In the genomic region with DNA sequence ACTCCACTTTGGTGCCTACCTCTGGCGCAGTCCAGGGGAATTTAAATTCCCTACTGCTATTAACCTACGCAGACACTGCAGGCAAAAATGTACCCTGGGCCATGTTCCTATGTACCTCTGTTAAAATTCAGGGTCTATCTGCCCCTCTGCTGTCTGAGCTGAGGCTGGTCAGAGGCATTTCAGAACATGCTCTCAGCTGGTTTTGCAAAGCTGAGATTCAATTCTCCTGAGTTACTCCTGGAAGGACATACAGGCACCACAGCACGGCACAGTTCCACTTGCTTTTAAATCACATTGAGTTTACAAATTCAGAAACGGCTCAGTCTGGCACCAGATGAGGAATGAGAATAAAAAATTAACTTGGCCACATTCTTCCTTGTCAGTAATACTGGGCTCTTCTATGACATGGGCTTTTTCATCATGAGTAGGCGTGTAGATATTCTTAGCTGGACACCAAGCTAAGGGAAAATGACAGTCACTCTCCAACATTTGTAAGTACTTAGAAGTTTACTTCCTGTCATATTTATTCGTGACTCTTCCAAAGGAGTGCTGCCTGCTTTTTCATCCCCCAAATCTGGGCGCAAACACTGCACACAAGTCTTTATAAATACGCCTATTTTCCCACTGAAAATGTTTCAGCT, we compare ENCODE assay signal across 10 cellular contexts. TPM values are rescaled to one million over a fixed set of nuclear protein-coding genes. Genes with fewer than 3 reads are reported as not detected.
DNase-seq lines count a peak whose midpoint lies in the region; TF ChIP-seq lines count a peak whose summit lies in the region.
"Had no signal": no experiment of that assay in that cellular context is flagged by ENCODE, and none has a peak within 500 bp of the region (broad histone marks: within the 10 kb centered on the region; RNA-seq: fewer than 3 reads in every experiment).

No MANE protein-coding gene starts in this region.

- no peaks in the 10 kb centered on the region for H3K79me1 ChIP-seq in H9 (ENCODE audit: insufficient read depth, low read depth, low read length, poor library complexity, severe bottlenecking)

- H4K5ac ChIP-seq in H9 (ENCODE audit: insufficient read length, low read depth, low read length): no peak overlapping the region

- H3T11ph ChIP-seq in H9 (ENCODE audit: low read length): no peak overlapping the region

- H3K23ac ChIP-seq in H9 (ENCODE audit: insufficient read length, low read depth, low read length): no peak overlapping the region

- H2BK15ac ChIP-seq in H9 (ENCODE audit: low read depth, low read length): no peak overlapping the region

- H2AK5ac ChIP-seq in H9 (ENCODE audit: insufficient read length, low read length): no peak overlapping the region

- intact Hi-C loops in stomach (cut with DNase I; ENCODE audit: low total_unique reads): no loop called here

- H3K27ac Mint-ChIP-seq in H9 (no peak overlapping the region), brain (peak overlapping the region; percentile 62 to 95 (median 85))

- no peak for TF ChIP-seq CTCF in H9 (conservative IDR thresholded peaks at IDR 0.05)
- no peak for TF ChIP-seq CTCF in brain (conservative IDR thresholded peaks at IDR 0.05)
- no peak for TF ChIP-seq CTCF in stomach (IDR thresholded peaks at IDR 0.05)

- H3K27me3 ChIP-seq in H9 (ENCODE audit: insufficient read depth, low read length) (peaks cover 5% of the 10 kb centered on the region), stomach (peaks cover 0 to 9% (median 0%) of the 10 kb centered on the region in 3 donors)
- H3K27me3 ChIP-seq: adrenal gland had no signal

- H3K4me3 Mint-ChIP-seq in H9 (peak overlapping the region; percentile 87 to 91; a peak in 3 of 5 replicates), brain (peak overlapping the region; percentile 87 to 98 (median 96))

- no peak overlapping the region for H3K56ac ChIP-seq in H9 (ENCODE audit: insufficient read length, low read depth, low read length)

- no peak overlapping the region for H3K18ac ChIP-seq in H9 (ENCODE audit: insufficient read length, low read depth, low read length)

- no peak overlapping the region for H4K8ac ChIP-seq in H9 (replicated peaks; ENCODE audit: insufficient read length, low read depth, low read length)

- no peak for TF ChIP-seq EP300 in stomach (IDR thresholded peaks at IDR 0.05)

- H3K4me2 ChIP-seq in H9 (ENCODE audit: insufficient read depth, insufficient read length, low read length): no peak overlapping the region

- H3K79me2 ChIP-seq in H9 (ENCODE audit: insufficient read depth, low read length): no peaks in the 10 kb centered on the region; the same call in 1 of the 2 replicates

- no peak overlapping the region for H2BK20ac ChIP-seq in H9 (ENCODE audit: low read depth, low read length, poor library complexity, severe bottlenecking)

- H3K9me3 Mint-ChIP-seq in H9 (no peaks in the 10 kb centered on the region), brain (no peaks in the 10 kb centered on the region)

- no peak for DNase-seq in H9
- peak; percentile 86 for DNase-seq in kidney tubule cell (ENCODE audit: low spot score)
- DNase-seq in stomach: no peak
- no peak for DNase-seq in COR-L47 (lab: John Stamatoyannopoulos, UW)
- no peak for DNase-seq in NCI-H748 (lab: John Stamatoyannopoulos, UW; ENCODE audit: unreplicated experiment)
- no peak for DNase-seq in OCI-M2 (lab: John Stamatoyannopoulos, UW; ENCODE audit: unreplicated experiment)
- DNase-seq in NCI-H1417 (lab: John Stamatoyannopoulos, UW): no peak
- DNase-seq: adrenal gland, mucosa of descending colon had no signal

- no peak overlapping the region for H2BK5ac ChIP-seq in H9 (ENCODE audit: insufficient read length, low read length)

- H3K23me2 ChIP-seq in H9 (ENCODE audit: insufficient read length, low read depth, low read length, poor library complexity, severe bottlenecking): peaks cover 16% of the 10 kb centered on the region

- H3K27me3 Mint-ChIP-seq in H9 (ENCODE audit: low read depth) (peaks cover 19% of the 10 kb centered on the region), brain (peaks cover 5% of the 10 kb centered on the region)

- H3K9me3 ChIP-seq in H9 (ENCODE audit: control insufficient read depth, low read depth, low read length) (no peaks in the 10 kb centered on the region), stomach (no peaks in the 10 kb centered on the region)
- H3K9me3 ChIP-seq: adrenal gland, mucosa of descending colon had no signal

- H3K4me1 ChIP-seq in H9 (ENCODE audit: insufficient read depth, low read length) (no peaks in the 10 kb centered on the region), stomach (peaks cover 42 to 78% (median 65%) of the 10 kb centered on the region in 4 donors)

- no peak for TF ChIP-seq POLR2A in stomach (IDR thresholded peaks at IDR 0.05)

- no peak overlapping the region for H4K91ac ChIP-seq in H9 (ENCODE audit: insufficient read length, low read depth, low read length)

- H3K27ac ChIP-seq in H9 (ENCODE audit: insufficient read length, low read depth, low read length) (no peak overlapping the region), stomach (peak overlapping the region in 4 of 5 donors; percentile 91 to 94 (median 92))

- H3K4me3 ChIP-seq in stomach: peak overlapping the region; percentile 85 to 98 (median 93)
- H3K4me3 ChIP-seq: mucosa of descending colon had no signal

- H3K36me3 Mint-ChIP-seq in H9 (ENCODE audit: insufficient read depth in 1 of 3, low read depth in 3 of 3) (peaks cover 0 to 7% (median under 1%) of the 10 kb centered on the region in 3 experiments; a peak in 4 of 7 replicates), brain (peaks cover 23% of the 10 kb centered on the region)

- H3K14ac ChIP-seq in H9 (ENCODE audit: insufficient read depth, low read length): no peak overlapping the region

- no peaks in the 10 kb centered on the region for H4K20me1 ChIP-seq in H9 (ENCODE audit: control insufficient read depth, insufficient read depth, insufficient read length)

- no peaks in the 10 kb centered on the region for H3K36me3 ChIP-seq in stomach
- H3K36me3 ChIP-seq: adrenal gland had no signal

- H2AFZ ChIP-seq in H9 (ENCODE audit: low read length): no peak overlapping the region

- no peak overlapping the region for H3K4ac ChIP-seq in H9 (ENCODE audit: low read depth, low read length)

- H3K4me1 Mint-ChIP-seq in H9: peaks cover 35 to 43% of the 10 kb centered on the region in 2 experiments
- H3K4me1 Mint-ChIP-seq in brain: peaks cover 71% of the 10 kb centered on the region

- no peak overlapping the region for H2BK120ac ChIP-seq in H9 (ENCODE audit: low read depth, low read length, poor library complexity, severe bottlenecking)

- no CpG with 5 or more reads among the region's 8 CpGs for WGBS in H9 (ENCODE audit: extremely low coverage, insufficient read length, low lambda C conversion rate)
- 45 to 57% (median 49%) methylated on average over 8 of the region's 8 CpGs for WGBS in stomach, 5 donors

- no peak overlapping the region for H2BK12ac ChIP-seq in H9 (ENCODE audit: insufficient read length, low read depth, low read length)

- H3K9ac ChIP-seq in H9 (ENCODE audit: extremely low read depth, insufficient read length, low read length): no peak overlapping the region

RNA-seq across cellular contexts. Expression of a gene that starts 2.0 kb away (rescaled TPM):
- total RNA-seq in H9 (2021): 28.2 and 28.9 TPM in 2 replicates
- 76.7 TPM for polyA plus RNA-seq in brain (ENCODE audit: insufficient read depth, low read depth, low replicate concordance)
- 10 to 100 TPM; 11.3 to 69.3 (median 51.8) TPM for total RNA-seq in stomach
- 10 to 100 TPM; 11.7 to 15.8 (median 14.4) TPM for polyA plus RNA-seq in stomach

Comparison
In these comparisons a context has a peak if more than half of its experiments do, and no peak if none do; other contexts are left out.
1. H3K27ac Mint-ChIP-seq: peak in brain (5 of 5); none in H9 (0 of 3).